13 cellular contexts compared by ENCODE assay signal in genomic region chr1:203661572-203661971, GRCh38. TPM values are rescaled to one million over a fixed set of nuclear protein-coding genes. Genes with fewer than 3 reads are reported as not detected.
DNase-seq lines count a peak whose midpoint lies in the region; ATAC-seq and TF ChIP-seq lines count a peak whose summit lies in the region.
"Had no signal": no experiment of that assay in that cellular context is flagged by ENCODE, and none has a peak within 500 bp of the region (broad histone marks: within the 10 kb centered on the region; RNA-seq: fewer than 3 reads in every experiment).

No MANE protein-coding gene starts in this region.

- ATAC-seq in heart right ventricle: peak; percentile 50 to 85 (median 70)
- ATAC-seq: GM23338 had no signal

- H3K9me3 ChIP-seq in heart right ventricle: no peaks in the 10 kb centered on the region
- H3K9me3 ChIP-seq in sigmoid colon: no peaks in the 10 kb centered on the region
- H3K9me3 ChIP-seq: tibial artery had no signal

- H3K36me3 ChIP-seq in heart right ventricle (peaks cover 0 to 19% (median 0%) of the 10 kb centered on the region in 9 donors), sigmoid colon (no peaks in the 10 kb centered on the region)
- H3K36me3 ChIP-seq: tibial artery had no signal

- no peak for TF ChIP-seq EP300 in sigmoid colon (IDR thresholded peaks at IDR 0.05)

- WGBS in heart right ventricle, 2 donors: 29 to 41% methylated on average over 2 of the region's 2 CpGs
- WGBS in sigmoid colon, 2 donors: 29 to 57% methylated on average over 2 of the region's 2 CpGs

- H3K27me3 ChIP-seq in heart right ventricle (no peaks in the 10 kb centered on the region), sigmoid colon (no peaks in the 10 kb centered on the region)
- H3K27me3 ChIP-seq: tibial artery had no signal

- TF ChIP-seq POLR2A in sigmoid colon (IDR thresholded peaks at IDR 0.05): no peak

- H3K4me3 ChIP-seq in heart right ventricle (no peak overlapping the region), sigmoid colon (no peak overlapping the region)
- H3K4me3 ChIP-seq: GM23338, tibial artery had no signal

- DNase-seq in NCI-H2196 (lab: John Stamatoyannopoulos, UW; ENCODE audit: unreplicated experiment) (peak; percentile 5), NCI-H2196 treated with DMSO at 0.1 percent for 48 hours (lab: John Stamatoyannopoulos, UW; ENCODE audit: unreplicated experiment) (no peak), SW480 (ENCODE audit: low spot score) (peak; percentile 96), heart right ventricle (peak; percentile 52 to 70), sigmoid colon (no peak), NCI-H82 treated with DMSO at 0.1 percent for 48 hours (lab: John Stamatoyannopoulos, UW; ENCODE audit: unreplicated experiment) (no peak), ACHN (no peak)
- DNase-seq in stimulated activated CD4-positive, alpha-beta T cell treated with anti-CD3 and anti-CD28 coated beads, Interleukin-2, amount 100 ng/mL, for 48 hours: no peak
- DNase-seq: 8988T, NCI-H446 treated with DMSO at 0.1 percent for 48 hours, SHP77, tibial artery had no signal

- in situ Hi-C loops in ACHN (cut with HindIII; ENCODE audit: low pct_ligation_motif_present, low pct_unique_long_range_greater_than_20kb, low sequenced_read_pairs): no loop called here

- intact Hi-C loops in heart right ventricle (cut with DNase I) (no loop called here), sigmoid colon (cut with DNase I) (no loop called here)

- peaks cover 14 to 96% (median 65%) of the 10 kb centered on the region in 9 donors for H3K4me1 ChIP-seq in heart right ventricle
- peaks cover 0 to 100% (median 94%) of the 10 kb centered on the region in 4 donors for H3K4me1 ChIP-seq in sigmoid colon

- peak overlapping the region in 3 of 10 donors; percentile 48 to 76 (median 68) for H3K27ac ChIP-seq in heart right ventricle
- peak overlapping the region; percentile 83 to 98 (median 88) for H3K27ac ChIP-seq in sigmoid colon
- H3K27ac ChIP-seq: tibial artery had no signal

- TF ChIP-seq CTCF in heart right ventricle (IDR thresholded peaks at IDR 0.05) (no peak), sigmoid colon (IDR thresholded peaks at IDR 0.05) (no peak)

RNA-seq across cellular contexts. Expression of gene ATP2B4, which starts 34.9 kb away (rescaled TPM):
- 100 to 1,000 TPM in 8 of 10 donors, 10 to 100 TPM in 2; 85.2 to 224 (median 125) TPM for total RNA-seq in heart right ventricle
- polyA plus RNA-seq in heart right ventricle: 10 to 100 TPM; 64.2 to 85.6 TPM
- total RNA-seq in sigmoid colon: 100 to 1,000 TPM; 229 to 595 (median 347) TPM
- 10 to 100 TPM in 1 of 3 donors, 1 to 10 TPM in 2; 1.6 to 34.5 (median 4.2) TPM for polyA plus RNA-seq in sigmoid colon

Comparison
In these comparisons a context has a peak if more than half of its experiments do, and no peak if none do; other contexts are left out.
1. DNase-seq: peak in NCI-H2196 (single experiment), SW480 (single experiment) and heart right ventricle (2 of 2); none in NCI-H2196 treated with DMSO at 0.1 percent for 48 hours (single experiment), sigmoid colon (single experiment), NCI-H82 treated with DMSO at 0.1 percent for 48 hours (single experiment), stimulated activated CD4-positive, alpha-beta T cell treated with anti-CD3 and anti-CD28 coated beads, Interleukin-2, amount 100 ng/mL, for 48 hours (0 of 2) and ACHN (single experiment).